In the genomic region with DNA sequence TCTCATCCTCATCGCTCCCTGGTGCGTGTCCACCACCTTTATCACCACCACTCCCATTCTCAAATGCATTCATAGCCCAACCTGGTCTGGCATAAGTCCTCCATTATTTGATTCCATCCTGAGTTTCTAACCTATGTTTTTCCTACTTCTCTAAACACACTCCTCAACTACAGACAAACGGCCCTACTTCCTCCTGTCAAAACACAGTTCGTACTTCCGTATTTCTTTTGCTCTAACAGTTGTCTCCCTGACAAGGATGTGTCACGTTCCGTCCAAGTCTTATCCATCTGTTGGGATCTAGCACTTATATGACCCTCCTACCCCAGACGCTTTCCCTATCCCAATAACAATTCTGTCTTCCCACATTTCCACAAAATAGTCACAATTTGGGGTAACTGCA, we compare ENCODE assay signal across 1 cellular context.
TF ChIP-seq lines count a peak whose summit lies in the region.

No MANE protein-coding gene starts in this region.

TF ChIP-seq in A549, 52 proteins besides CTCF, POLR2A, EP300 and RAD21 (continued from another document):
- TF ChIP-seq, protein P1, sequence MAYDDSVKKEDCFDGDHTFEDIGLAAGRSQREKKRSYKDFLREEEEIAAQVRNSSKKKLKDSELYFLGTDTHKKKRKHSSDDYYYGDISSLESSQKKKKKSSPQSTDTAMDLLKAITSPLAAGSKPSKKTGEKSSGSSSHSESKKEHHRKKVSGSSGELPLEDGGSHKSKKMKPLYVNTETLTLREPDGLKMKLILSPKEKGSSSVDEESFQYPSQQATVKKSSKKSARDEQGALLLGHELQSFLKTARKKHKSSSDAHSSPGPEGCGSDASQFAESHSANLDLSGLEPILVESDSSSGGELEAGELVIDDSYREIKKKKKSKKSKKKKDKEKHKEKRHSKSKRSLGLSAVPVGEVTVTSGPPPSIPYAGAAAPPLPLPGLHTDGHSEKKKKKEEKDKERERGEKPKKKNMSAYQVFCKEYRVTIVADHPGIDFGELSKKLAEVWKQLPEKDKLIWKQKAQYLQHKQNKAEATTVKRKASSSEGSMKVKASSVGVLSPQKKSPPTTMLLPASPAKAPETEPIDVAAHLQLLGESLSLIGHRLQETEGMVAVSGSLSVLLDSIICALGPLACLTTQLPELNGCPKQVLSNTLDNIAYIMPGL (CRISPR knock-in tag; IDR thresholded peaks at IDR 0.05; ENCODE audit: borderline replicate concordance), result no peak
